ENCODE assay signal across 18 cellular contexts in genomic region chr1:181392613-181393170, GRCh38.
DNase-seq lines count a peak whose midpoint lies in the region; ATAC-seq and TF ChIP-seq lines count a peak whose summit lies in the region.
"Had no signal": no experiment of that assay in that cellular context is flagged by ENCODE, and none has a peak within 500 bp of the region (broad histone marks: within the 10 kb centered on the region; RNA-seq: fewer than 3 reads in every experiment).

No MANE protein-coding gene starts in this region.

- no peaks in the 10 kb centered on the region for H3K27me3 Mint-ChIP-seq in CD4-positive, alpha-beta memory T cell
- no peaks in the 10 kb centered on the region for H3K27me3 Mint-ChIP-seq in endodermal cell (ENCODE audit: insufficient read depth)

- no peak overlapping the region for H3K9ac ChIP-seq in endodermal cell (ENCODE audit: extremely low read depth, low read length, poor library complexity, severe bottlenecking)

- H3K9me3 ChIP-seq in CD4-positive, alpha-beta memory T cell (ENCODE audit: control insufficient read depth in 1 of 2, low read length in 2 of 2) = no peaks in the 10 kb centered on the region
- H3K9me3 ChIP-seq in endodermal cell (ENCODE audit: control insufficient read depth, low read length) (no peaks in the 10 kb centered on the region), A673 (ENCODE audit: low read depth, low read length, poor library complexity, severe bottlenecking) (no peaks in the 10 kb centered on the region)
- H3K9me3 ChIP-seq: lower lobe of right lung, prostate gland, spleen, uterus had no signal

- H3K27me3 ChIP-seq in CD4-positive, alpha-beta memory T cell (ENCODE audit: insufficient read depth, low read length) = no peaks in the 10 kb centered on the region
- H3K27me3 ChIP-seq in endodermal cell (ENCODE audit: control insufficient read depth, insufficient read depth, low read length, poor library complexity, severe bottlenecking) (peaks cover 4% of the 10 kb centered on the region), A673 (replicated peaks; ENCODE audit: insufficient read depth, low read depth, low read length, poor library complexity) (peaks cover 21% of the 10 kb centered on the region)
- H3K27me3 ChIP-seq: uterus had no signal

- intact Hi-C loops in CD4-positive, alpha-beta memory T cell (cut with micrococcal nuclease) = loop anchor here (10.0 kb wide), 1 partner anchor 758 kb away; the partner anchor contains the start of gene XPR1
- intact Hi-C loops in A673 (cut with micrococcal nuclease; ENCODE audit: unreplicated experiment) = no loop called here

- POLR2A ChIA-PET in CD4-positive, alpha-beta memory T cell (lab: Charles Lee; ENCODE audit: partially characterized antibody) = interaction anchor here (0.6 to 1.7 kb wide), 4 partner anchors 12 to 233 kb away, joined by 3 read pairs; no protein-coding TSS in a partner anchor
- POLR2A ChIA-PET in A673 (lab: Charles Lee; ENCODE audit: low non-redundant PET) = no interaction called here

- H3K36me3 ChIP-seq in CD4-positive, alpha-beta memory T cell (ENCODE audit: insufficient read depth, low read length) = no peaks in the 10 kb centered on the region
- H3K36me3 ChIP-seq in endodermal cell (ENCODE audit: control insufficient read depth, insufficient read depth, low read length) (no peaks in the 10 kb centered on the region), A673 (ENCODE audit: insufficient read depth, low read length, poor library complexity, severe bottlenecking) (no peaks in the 10 kb centered on the region)
- H3K36me3 ChIP-seq: lower lobe of right lung, prostate gland, spleen, uterus had no signal

- no peak overlapping the region for H3K27ac ChIP-seq in CD4-positive, alpha-beta memory T cell (ENCODE audit: low read depth, low read length)
- no peak overlapping the region for H3K27ac ChIP-seq in endodermal cell (ENCODE audit: low read depth, low read length)
- no peak overlapping the region for H3K27ac ChIP-seq in A673 (ENCODE audit: low read depth, low read length, poor library complexity, severe bottlenecking)
- H3K27ac ChIP-seq: lower lobe of right lung, prostate gland, spleen, uterus had no signal

- BruUV-seq in A673 (replicated peaks; lab: Mats Ljungman, UMichigan) = no TSS peak

- H3K36me3 Mint-ChIP-seq in CD4-positive, alpha-beta memory T cell = no peaks in the 10 kb centered on the region
- H3K36me3 Mint-ChIP-seq in endodermal cell (ENCODE audit: low read depth) = no peaks in the 10 kb centered on the region

- DNase-seq in SKM-1 treated with dmso at 0.1 percent for 144 hours (lab: John Stamatoyannopoulos, UW; ENCODE audit: unreplicated experiment) (peak; percentile 14), SKM-1 (lab: John Stamatoyannopoulos, UW; ENCODE audit: unreplicated experiment) (no peak), NCI-H146 treated with DMSO at 0.1 percent for 48 hours (lab: John Stamatoyannopoulos, UW; ENCODE audit: unreplicated experiment) (peak; percentile 10), endodermal cell (peak; percentile 12), NCI-H1417 treated with DMSO at 0.1 percent for 48 hours (lab: John Stamatoyannopoulos, UW) (no peak), A673 (ENCODE audit: low spot score) (no peak)
- no peak for DNase-seq in CD4-positive, alpha-beta memory T cell
- DNase-seq: COR-L47; GF-D8; GOT3; lower lobe of right lung; NK-92 treated with Interleukin-12 subunit alpha and Interleukin-12 subunit beta, amount 100 ng/mL, for 24 hours; SHP77 treated with DMSO at 0.1 percent for 48 hours; spleen; uterus had no signal

- H3K9me3 Mint-ChIP-seq in CD4-positive, alpha-beta memory T cell = peaks cover 0 to 2% (median 0%) of the 10 kb centered on the region in 8 donors
- H3K9me3 Mint-ChIP-seq in endodermal cell = no peaks in the 10 kb centered on the region
- H3K9me3 Mint-ChIP-seq: nephron had no signal

- H3K27ac Mint-ChIP-seq in CD4-positive, alpha-beta memory T cell = peak overlapping the region; percentile 14 to 87 (median 80)
- H3K27ac Mint-ChIP-seq in endodermal cell = no peak overlapping the region
- H3K27ac Mint-ChIP-seq: nephron had no signal

- peaks cover 60% of the 10 kb centered on the region for H3K4me1 ChIP-seq in CD4-positive, alpha-beta memory T cell (ENCODE audit: insufficient read depth, low read length)
- H3K4me1 ChIP-seq in endodermal cell (ENCODE audit: control insufficient read depth, insufficient read depth, low read length) (no peaks in the 10 kb centered on the region), A673 (ENCODE audit: insufficient read depth, low read length, poor library complexity, severe bottlenecking) (no peaks in the 10 kb centered on the region)
- H3K4me1 ChIP-seq: lower lobe of right lung, prostate gland, uterus had no signal

- H3K4me3 Mint-ChIP-seq in CD4-positive, alpha-beta memory T cell = peak overlapping the region; percentile 4 to 62 (median 30)
- no peak overlapping the region for H3K4me3 Mint-ChIP-seq in endodermal cell
- H3K4me3 Mint-ChIP-seq: nephron had no signal

- ATAC-seq in HG02610 (IDR thresholded peaks at IDR 0.05; ENCODE audit: unreplicated experiment) = no peak
- ATAC-seq: lower lobe of right lung had no signal

- no peak for TF ChIP-seq CTCF in endodermal cell (conservative IDR thresholded peaks at IDR 0.05)
- TF ChIP-seq CTCF in A673 (conservative IDR thresholded peaks at IDR 0.05; ENCODE audit: low read depth, low read length) = no peak

- no peak overlapping the region for H3K4me3 ChIP-seq in CD4-positive, alpha-beta memory T cell (ENCODE audit: low read length in 2 of 2)
- H3K4me3 ChIP-seq in endodermal cell (ENCODE audit: low read length) = no peak overlapping the region
- H3K4me3 ChIP-seq in A673 (ENCODE audit: low read depth, low read length, poor library complexity, severe bottlenecking) = no peak overlapping the region
- H3K4me3 ChIP-seq: lower lobe of right lung, prostate gland, spleen, uterus had no signal

- H3K4me1 Mint-ChIP-seq in CD4-positive, alpha-beta memory T cell = peaks cover 4 to 33% (median 19%) of the 10 kb centered on the region in 4 donors
- H3K4me1 Mint-ChIP-seq in endodermal cell = peaks cover 5% of the 10 kb centered on the region

- CTCF ChIA-PET in CD4-positive, alpha-beta memory T cell (lab: Charles Lee; ENCODE audit: partially characterized antibody) = interaction anchor here (1.4 to 2.1 kb wide), 2 partner anchors 30 to 160 kb away, joined by 3 to 9 read pairs; no protein-coding TSS in a partner anchor
- CTCF ChIA-PET in A673 (lab: Charles Lee) = no interaction called here

Comparison
In these comparisons a context has a peak if more than half of its experiments do, and no peak if none do; other contexts are left out.
1. DNase-seq: peak in SKM-1 treated with dmso at 0.1 percent for 144 hours (single experiment), NCI-H146 treated with DMSO at 0.1 percent for 48 hours (single experiment) and endodermal cell (single experiment); none in SKM-1 (single experiment), CD4-positive, alpha-beta memory T cell (0 of 5), NCI-H1417 treated with DMSO at 0.1 percent for 48 hours (single experiment) and A673 (single experiment).